1 cellular context compared by ENCODE assay signal in the genomic region with DNA sequence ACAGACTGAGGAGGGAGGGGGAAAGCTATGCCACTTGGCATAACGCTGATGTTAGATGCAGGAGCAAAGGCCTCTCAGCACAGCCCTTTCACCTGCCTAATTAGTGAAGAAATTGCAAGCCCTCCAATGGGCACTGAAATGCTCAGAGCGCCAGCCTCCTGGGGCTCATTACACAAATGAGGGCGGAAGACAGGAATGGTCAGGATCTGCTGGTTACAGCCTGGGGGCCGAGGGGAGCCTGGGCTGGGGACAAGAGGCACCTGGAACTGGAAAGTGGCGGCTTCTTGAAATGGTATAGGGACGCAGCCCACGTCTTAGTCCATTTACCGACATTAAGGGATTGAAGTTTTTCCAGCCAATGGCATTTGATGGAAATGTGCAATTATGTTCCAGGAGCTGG.
TF ChIP-seq lines count a peak whose summit lies in the region.

No MANE protein-coding gene starts in this region.

TF ChIP-seq in IMR-90, 13 proteins besides CTCF, POLR2A, EP300 and RAD21:
- TF ChIP-seq MAFK (IDR thresholded peaks at IDR 0.05; ENCODE audit: low read depth, low read length) (no peak), MXI1 (IDR thresholded peaks at IDR 0.05; ENCODE audit: borderline replicate concordance, low read depth, low read length) (no peak), RFX5 (IDR thresholded peaks at IDR 0.05; ENCODE audit: low read depth, low read length) (no peak), MAZ (IDR thresholded peaks at IDR 0.05; ENCODE audit: borderline replicate concordance, low read depth, low read length) (no peak)
